10 cellular contexts compared by ENCODE assay signal in genomic region chr4:168629561-168629960, GRCh38.
"Had no signal": no experiment of that assay in that cellular context is flagged by ENCODE, and none has a peak within 500 bp of the region (broad histone marks: within the 10 kb centered on the region; RNA-seq: fewer than 3 reads in every experiment).

No MANE protein-coding gene starts in this region.

- ATAC-seq: esophagus mucosa; left cardiac atrium; naive thymus-derived CD8-positive, alpha-beta T cell; T-helper 17 cell; WTC11 had no signal

- H3K36me3 ChIP-seq: tibial artery had no signal

- H3K27me3 ChIP-seq: tibial artery had no signal

- H3K27ac ChIP-seq: tibial artery had no signal

- H3K4me3 ChIP-seq: lung, tibial artery had no signal

- H3K9me3 ChIP-seq: tibial artery had no signal

- DNase-seq: activated CD4-positive, alpha-beta T cell treated with anti-CD3 and anti-CD28 coated beads, Interleukin-2, amount 10 ng/mL, durations not matched to agents 7 days and 5 days; activated CD8-positive, alpha-beta memory T cell treated with anti-CD3 and anti-CD28 coated beads for 24 hours; activated naive CD4-positive, alpha-beta T cell treated with anti-CD3 and anti-CD28 coated beads, Interleukin-2, amount 10 ng/mL, durations not matched to agents 7 days and 5 days; left cardiac atrium; naive thymus-derived CD8-positive, alpha-beta T cell; T-helper 17 cell; tibial artery had no signal
